ENCODE assay signal across 1 cellular context in genomic region chrX:41086627-41086932, GRCh38.
TF ChIP-seq lines count a peak whose summit lies in the region.

No MANE protein-coding gene starts in this region.

TF ChIP-seq in IMR-90, 13 proteins besides CTCF, POLR2A, EP300 and RAD21 (continued from another document):
- TF ChIP-seq ELK1 (IDR thresholded peaks at IDR 0.05; ENCODE audit: borderline replicate concordance, low read depth, low read length) (no peak), RCOR1 (IDR thresholded peaks at IDR 0.05; ENCODE audit: insufficient replicate concordance, low read length) (no peak), CHD1 (IDR thresholded peaks at IDR 0.05; ENCODE audit: low read depth, low read length) (no peak)
